Comparison of ENCODE assay signal across 17 cellular contexts in genomic region chr10:53315709-53316108, GRCh38.
DNase-seq lines count a peak whose midpoint lies in the region; ATAC-seq and FAIRE-seq lines count a peak whose summit lies in the region.
"Had no signal": no experiment of that assay in that cellular context is flagged by ENCODE, and none has a peak within 500 bp of the region (broad histone marks: within the 10 kb centered on the region; RNA-seq: fewer than 3 reads in every experiment).

No MANE protein-coding gene starts in this region.

- FAIRE-seq in urothelium cell line (lab: Jason Lieb, UNC): peak; percentile 35

- intact Hi-C loops in left colon (cut with DNase I, micrococcal nuclease): no loop called here

- no peak for ATAC-seq in left colon
- no peak for ATAC-seq in HG03097 (IDR thresholded peaks at IDR 0.05; ENCODE audit: low FRiP score, unreplicated experiment)
- ATAC-seq: lower lobe of right lung had no signal

- DNase-seq in NCI-H146 treated with DMSO at 0.1 percent for 48 hours (lab: John Stamatoyannopoulos, UW; ENCODE audit: unreplicated experiment): peak; percentile 10
- DNase-seq in NCI-H146 (lab: John Stamatoyannopoulos, UW): no peak
- peak; percentile 42 for DNase-seq in astrocyte of the hippocampus (ENCODE audit: low read depth, low spot score)
- peak; percentile 20 for DNase-seq in glomerular visceral epithelial cell (ENCODE audit: extremely low spot score)
- DNase-seq in urothelium cell line (ENCODE audit: low spot score): no peak
- no peak for DNase-seq in activated naive CD4-positive, alpha-beta T cell treated with Interleukin-2 at 50 U/mL for 16 hours
- no peak for DNase-seq in left colon
- DNase-seq: activated B cell treated with CpG ODN at 0.5 μM for 24 hours, anterior cingulate cortex, DND-41, lower lobe of right lung, MM.1S, NCI-H2081, NCI-H774, RPMI8226, T-helper 1 cell had no signal

Comparison
In these comparisons a context has a peak if more than half of its experiments do, and no peak if none do; other contexts are left out.
1. DNase-seq: peak in NCI-H146 treated with DMSO at 0.1 percent for 48 hours (single experiment), astrocyte of the hippocampus (single experiment) and glomerular visceral epithelial cell (single experiment); none in NCI-H146 (single experiment), urothelium cell line (single experiment), activated naive CD4-positive, alpha-beta T cell treated with Interleukin-2 at 50 U/mL for 16 hours (single experiment) and left colon (0 of 2).